In genomic region chr6:30163090-30163917, GRCh38 we compare ENCODE assay signal across 7 cellular contexts.
DNase-seq lines count a peak whose midpoint lies in the region; ATAC-seq and TF ChIP-seq lines count a peak whose summit lies in the region.

TRIM15 (plus strand) TSS chr6:30163546; CDS start chr6:30163685, 139 bp downstream.

- no peak for TF ChIP-seq CTCF in epithelial cell of esophagus (IDR thresholded peaks at IDR 0.05; ENCODE audit: insufficient read depth, low read depth, low read length, missing control alignments)

- ATAC-seq in GM21529 (IDR thresholded peaks at IDR 0.05; ENCODE audit: unreplicated experiment) = no peak
- ATAC-seq in HG02763 (IDR thresholded peaks at IDR 0.05; ENCODE audit: unreplicated experiment) = no peak

- peak; percentile 31 for DNase-seq in HuH-7.5 (ENCODE audit: low spot score)
- DNase-seq in activated CD4-positive, alpha-beta T cell treated with anti-CD3 and anti-CD28 coated beads, Interleukin-2, amount 50 U/mL, for 1 hour = peak; percentile 16
- peak; percentile 60 for DNase-seq in epithelial cell of esophagus (ENCODE audit: low read depth)
- DNase-seq in stimulated activated CD4-positive, alpha-beta T cell treated with anti-CD3 and anti-CD28 coated beads, TNF-alpha, amount 100 ng/mL, for 4 hours (ENCODE audit: low read depth in 3 of 3) = peak in 2 of 3 experiments; percentile 9 to 33
- no peak for DNase-seq in nucleus accumbens (lab: John Stamatoyannopoulos, UW)

- no peak within 1 kb of the TSS for H3K4me3 ChIP-seq in epithelial cell of esophagus (ENCODE audit: low read length)

Comparison
In these comparisons a context has a peak if more than half of its experiments do, and no peak if none do; other contexts are left out.
1. DNase-seq: peak in HuH-7.5 (single experiment), activated CD4-positive, alpha-beta T cell treated with anti-CD3 and anti-CD28 coated beads, Interleukin-2, amount 50 U/mL, for 1 hour (single experiment), epithelial cell of esophagus (single experiment) and stimulated activated CD4-positive, alpha-beta T cell treated with anti-CD3 and anti-CD28 coated beads, TNF-alpha, amount 100 ng/mL, for 4 hours (2 of 3); none in nucleus accumbens (0 of 56).